Comparison of ENCODE assay signal across 8 cellular contexts in the genomic region with DNA sequence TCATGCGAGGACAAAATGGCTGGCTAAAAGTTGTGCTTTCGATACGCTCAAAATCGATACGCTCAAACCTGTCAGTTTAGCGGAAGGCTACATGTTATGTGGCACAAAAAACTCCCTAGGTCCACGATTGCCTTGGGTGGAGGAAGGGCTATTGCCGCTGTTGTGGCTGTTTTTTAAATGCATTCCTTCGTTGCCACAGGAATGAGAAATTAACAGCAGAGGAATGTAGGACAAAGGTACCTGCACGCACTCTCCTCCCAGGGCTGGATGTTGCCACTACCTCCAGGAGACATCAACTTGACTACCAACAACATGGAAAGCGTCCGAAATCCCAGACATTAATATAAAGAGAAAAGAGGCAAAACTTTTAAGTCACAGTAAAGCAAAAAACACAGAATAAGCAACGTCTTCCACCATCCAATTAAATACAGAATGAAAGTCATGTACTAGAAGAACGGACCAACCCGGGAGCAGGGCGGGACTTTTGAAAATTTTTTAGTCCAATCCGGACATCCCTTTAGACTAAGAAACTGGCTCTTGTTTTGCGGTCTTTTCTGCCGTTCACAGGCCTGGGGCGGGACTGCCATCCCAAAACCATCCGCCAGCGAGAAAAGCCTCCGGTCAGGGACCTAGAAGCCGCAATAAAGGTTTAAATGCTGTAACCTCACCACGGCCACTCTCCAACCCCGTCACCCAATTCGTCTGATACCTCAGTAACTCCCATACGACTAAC. TPM values are rescaled to one million over a fixed set of nuclear protein-coding genes. Genes with fewer than 3 reads are reported as not detected.
DNase-seq lines count a peak whose midpoint lies in the region; ATAC-seq, FAIRE-seq and TF ChIP-seq lines count a peak whose summit lies in the region.

No MANE protein-coding gene starts in this region.

- peak overlapping the region; percentile 78 for H3K27ac ChIP-seq in angular gyrus (ENCODE audit: low read depth, low read length)
- peak overlapping the region; percentile 95 for H3K27ac ChIP-seq in psoas muscle

- H3K4me3 ChIP-seq in psoas muscle = peak overlapping the region; percentile 85

- H3K4me3 Mint-ChIP-seq in T-cell = peak overlapping the region; percentile 95 to 97 (median 96)

- peak overlapping the region; percentile 97 to 100 for H3K27ac Mint-ChIP-seq in T-cell

- H3K9me3 ChIP-seq in psoas muscle = no peaks in the 10 kb centered on the region

- H3K4me1 Mint-ChIP-seq in T-cell = peaks cover 21 to 26% (median 23%) of the 10 kb centered on the region in 3 donors

- TF ChIP-seq POLR2A in GM12891 (IDR thresholded peaks at IDR 0.05; ENCODE audit: low read depth, low read length) = no peak

- H3K36me3 ChIP-seq in psoas muscle (ENCODE audit: insufficient read depth in 1 of 2, low read depth in 1 of 2) = no peaks in the 10 kb centered on the region

- intact Hi-C loops in left ventricle myocardium superior (cut with micrococcal nuclease) = loop anchor here (5.0 kb wide), 1 partner anchor 47 kb away; a partner anchor contains a TSS
- intact Hi-C loops in psoas muscle (cut with DNase I) = loop anchor here in 1 of 2 donors (10.0 kb wide), 1 partner anchor 230 kb away; a partner anchor contains a TSS

- H3K27me3 ChIP-seq in psoas muscle (ENCODE audit: insufficient read depth in 3 of 3, low read length in 2 of 3) = no peaks in the 10 kb centered on the region

- ATAC-seq in HG02763 (IDR thresholded peaks at IDR 0.05; ENCODE audit: unreplicated experiment) (peak; percentile 47), T-cell (replicated peaks in 1 of 4) (peak; percentile 60 to 73 (median 67)), left ventricle myocardium superior (peak; percentile 85), psoas muscle (peak; percentile 73 to 81 (median 76))

- FAIRE-seq in GM12891 (lab: Jason Lieb, UNC) = peak; percentile 81

- 0% methylated on average over 28 of the region's 28 CpGs for WGBS in psoas muscle, 3 donors

- H3K36me3 Mint-ChIP-seq in T-cell = no peaks in the 10 kb centered on the region

- no peak for TF ChIP-seq CTCF in psoas muscle (IDR thresholded peaks at IDR 0.05)

- no peaks in the 10 kb centered on the region for H3K27me3 Mint-ChIP-seq in T-cell

- no peaks in the 10 kb centered on the region for H3K9me3 Mint-ChIP-seq in T-cell

- POLR2A ChIA-PET in T-cell (lab: Charles Lee) = interaction anchor here (0.6 to 3.1 kb wide), 21 partner anchors 9 to 1783 kb away, joined by 3 to 43 read pairs (median 8); a partner anchor contains a TSS

- peaks cover 7% of the 10 kb centered on the region for H3K4me1 ChIP-seq in psoas muscle

- DNase-seq in GM12891 (ENCODE audit: insufficient read length, low spot score) (no peak), NCI-H1417 treated with DMSO at 0.1 percent for 48 hours (lab: John Stamatoyannopoulos, UW) (peak; percentile 69), T-cell (peak; percentile 63 to 95 (median 86)), left ventricle myocardium superior (peak; percentile 77), psoas muscle (peak; percentile 80 to 86), 8988T (no peak)

- CTCF ChIA-PET in T-cell (lab: Charles Lee) = interaction anchor here in 1 of 2 donors (0.6 to 2.2 kb wide), 5 partner anchors 11 to 49 kb away, joined by 3 to 19 read pairs (median 3); a partner anchor contains a TSS

TF ChIP-seq in GM12891, 5 proteins besides CTCF, POLR2A, EP300 and RAD21:
- no peak for TF ChIP-seq POLR2AphosphoS5 (IDR thresholded peaks at IDR 0.05; ENCODE audit: low read depth, low read length)
- 0 out of 2 replicates have a peak, but pooled peaks have one; percentile 8 for TF ChIP-seq SPI1 (IDR thresholded peaks at IDR 0.05; ENCODE audit: low read depth, low read length)
- TF ChIP-seq POU2F2 (IDR thresholded peaks at IDR 0.05; ENCODE audit: low read depth, low read length) = peak; percentile 92
- TF ChIP-seq TAF1 (IDR thresholded peaks at IDR 0.05; ENCODE audit: low read depth, low read length) = peak; percentile 56; the same call in 1 of the 2 replicates
- no peak for TF ChIP-seq PAX5 (IDR thresholded peaks at IDR 0.05; ENCODE audit: insufficient read depth, low read length, severe bottlenecking)

RNA-seq across cellular contexts. Expression of a gene that starts 32.1 kb away (rescaled TPM):
- 0.98 TPM for polyA plus RNA-seq in GM12891 (2012; ENCODE audit: low read depth, missing spikeins)
- total RNA-seq in T-cell (1 to 10 TPM; 1.0 to 2.4 (median 1.8) TPM), left ventricle myocardium superior (4.5 TPM), psoas muscle (1 to 10 TPM in 3 of 4 donors, under 1 TPM in 1; 0.99 to 2.7 (median 1.6) TPM)
- polyA plus RNA-seq in psoas muscle = 1 to 10 TPM in 1 of 3 donors, under 1 TPM in 2; 0.32 to 1.2 (median 0.40) TPM

Comparison
In these comparisons a context has a peak if more than half of its experiments do, and no peak if none do; other contexts are left out.
1. DNase-seq: peak in NCI-H1417 treated with DMSO at 0.1 percent for 48 hours (single experiment), T-cell (34 of 34), left ventricle myocardium superior (single experiment) and psoas muscle (2 of 2); none in GM12891 (single experiment) and 8988T (single experiment).
2. Peak in every context shown above with its lines, with median percentiles within 50 percentile points of each other: ATAC-seq.